10 cellular contexts compared by ENCODE assay signal in genomic region chr2:113116100-113116958, GRCh38. TPM values are rescaled to one million over a fixed set of nuclear protein-coding genes. Genes with fewer than 3 reads are reported as not detected.
A peak's percentile ranks its signal among the peaks of the same experiment; 100 is the strongest.
DNase-seq lines count a peak whose midpoint lies in the region; ATAC-seq and TF ChIP-seq lines count a peak whose summit lies in the region.
"Had no signal": no experiment of that assay in that cellular context is flagged by ENCODE, and none has a peak within 500 bp of the region (broad histone marks: within the 10 kb centered on the region; RNA-seq: fewer than 3 reads in every experiment).

No MANE protein-coding gene starts in this region.

- WGBS in GM23248 (ENCODE audit: low coverage in 1 of 2, low lambda C conversion rate in 2 of 2, missing lambda C conversion rate in 2 of 2), 2 experiments: 91 to 92% methylated on average over 5 to 10 of the region's 10 CpGs
- 58 to 87% methylated on average over 10 of the region's 10 CpGs for WGBS in body of pancreas, 2 donors

- H3K9me2 ChIP-seq in GM23248 (ENCODE audit: insufficient read depth): no peaks in the 10 kb centered on the region

- peak overlapping the region; percentile 31 for H3K4me3 Mint-ChIP-seq in T-helper 2 cell treated with Interferon-gamma antibody and Interleukin-4, amounts not matched to agents 5 μg/mL and 100 μg/mL, for 36 hours

- peaks cover 28% of the 10 kb centered on the region for H3K4me1 Mint-ChIP-seq in T-helper 2 cell treated with Interferon-gamma antibody and Interleukin-4, amounts not matched to agents 5 μg/mL and 100 μg/mL, for 36 hours (ENCODE audit: low read depth)

- ATAC-seq in body of pancreas: no peak

- intact Hi-C loops in body of pancreas (cut with DNase I): no loop called here

- no peaks in the 10 kb centered on the region for H4K20me1 ChIP-seq in GM23248 (ENCODE audit: insufficient read depth)

- in situ Hi-C loops in GM23248 (cut with MboI): loop anchor here (5.0 kb wide), 1 partner anchor 34 kb away; no protein-coding TSS in a partner anchor
- in situ Hi-C loops in brain microvascular endothelial cell (cut with HindIII; ENCODE audit: low pct_ligation_motif_present, low sequenced_read_pairs): no loop called here

- H3K4me3 ChIP-seq in GM06990 (replicated peaks; ENCODE audit: low read depth, low read length): no peak overlapping the region
- no peak overlapping the region for H3K4me3 ChIP-seq in GM23248
- no peak overlapping the region for H3K4me3 ChIP-seq in body of pancreas
- H3K4me3 ChIP-seq in brain microvascular endothelial cell (ENCODE audit: low read depth, low read length): no peak overlapping the region
- H3K4me3 ChIP-seq: colonic mucosa had no signal

- 0 out of 2 replicates have a peak, but pooled peaks cover 11% of the 10 kb centered on the region for H3F3A ChIP-seq in GM23248 (ENCODE audit: insufficient read depth)

- peak overlapping the region; percentile 52 for H3K27ac Mint-ChIP-seq in T-helper 2 cell treated with Interferon-gamma antibody and Interleukin-4, amounts not matched to agents 5 μg/mL and 100 μg/mL, for 36 hours

- no peaks in the 10 kb centered on the region for H3K36me3 Mint-ChIP-seq in T-helper 2 cell treated with Interferon-gamma antibody and Interleukin-4, amounts not matched to agents 5 μg/mL and 100 μg/mL, for 36 hours (ENCODE audit: low read depth)

- no peak overlapping the region for H2AFZ ChIP-seq in GM23248

- no peaks in the 10 kb centered on the region for H3K9me3 Mint-ChIP-seq in T-helper 2 cell treated with Interferon-gamma antibody and Interleukin-4, amounts not matched to agents 5 μg/mL and 100 μg/mL, for 36 hours

- H3K36me3 ChIP-seq in GM06990 (ENCODE audit: control insufficient read depth, insufficient read depth, low read length): no peaks in the 10 kb centered on the region
- no peaks in the 10 kb centered on the region for H3K36me3 ChIP-seq in GM23248 (ENCODE audit: low read depth)
- H3K36me3 ChIP-seq in body of pancreas (replicated peaks in 1 of 2; ENCODE audit: insufficient read depth in 1 of 2, low read depth in 2 of 2): no peaks in the 10 kb centered on the region
- H3K36me3 ChIP-seq in brain microvascular endothelial cell (replicated peaks): no peaks in the 10 kb centered on the region
- H3K36me3 ChIP-seq: colonic mucosa had no signal

- no peak overlapping the region for H3K9ac ChIP-seq in GM23248

- no peak for TF ChIP-seq POLR2A in body of pancreas (IDR thresholded peaks at IDR 0.05)

- DNase-seq in GM06990 (ENCODE audit: extremely low read depth, insufficient read length) (peak; percentile 57), GM23248 (peak; percentile 46), islet precursor cell (peak; percentile 29), body of pancreas (no peak), hippocampal formation (lab: John Stamatoyannopoulos, UW) (no peak), brain microvascular endothelial cell (no peak), AG08395 (ENCODE audit: low spot score) (no peak)
- no peak for DNase-seq in T-helper 2 cell treated with Interferon-gamma antibody and Interleukin-4, amounts not matched to agents 5 μg/mL and 100 μg/mL, for 36 hours (ENCODE audit: low spot score)
- DNase-seq: colonic mucosa, NCI-H524 treated with DMSO at 0.1 percent for 48 hours had no signal

- H3K79me2 ChIP-seq in GM23248 (ENCODE audit: insufficient read depth): no peaks in the 10 kb centered on the region

- H3K4me2 ChIP-seq in GM23248 (ENCODE audit: unreplicated experiment): no peak overlapping the region

- H3K27ac ChIP-seq in GM23248 (no peak overlapping the region), body of pancreas (no peak overlapping the region), brain microvascular endothelial cell (no peak overlapping the region)
- H3K27ac ChIP-seq: colonic mucosa had no signal

- H3K4me1 ChIP-seq in GM23248 (ENCODE audit: insufficient read depth): peaks cover 9% of the 10 kb centered on the region
- no peaks in the 10 kb centered on the region for H3K4me1 ChIP-seq in body of pancreas
- H3K4me1 ChIP-seq: colonic mucosa had no signal

- H3K27me3 Mint-ChIP-seq in T-helper 2 cell treated with Interferon-gamma antibody and Interleukin-4, amounts not matched to agents 5 μg/mL and 100 μg/mL, for 36 hours (ENCODE audit: low read depth): no peaks in the 10 kb centered on the region

- H3K27me3 ChIP-seq in GM06990 (replicated peaks; ENCODE audit: control insufficient read depth, insufficient read depth, low read length): no peaks in the 10 kb centered on the region
- no peaks in the 10 kb centered on the region for H3K27me3 ChIP-seq in GM23248 (replicated peaks; ENCODE audit: insufficient read depth)
- H3K27me3 ChIP-seq in body of pancreas: no peaks in the 10 kb centered on the region
- H3K27me3 ChIP-seq in brain microvascular endothelial cell (replicated peaks): no peaks in the 10 kb centered on the region
- H3K27me3 ChIP-seq: colonic mucosa had no signal

- no peak for TF ChIP-seq CTCF in GM06990 (IDR thresholded peaks at IDR 0.05; ENCODE audit: insufficient read depth, low read length, poor library complexity, severe bottlenecking)
- TF ChIP-seq CTCF in body of pancreas (IDR thresholded peaks at IDR 0.05): no peak
- TF ChIP-seq CTCF in brain microvascular endothelial cell (IDR thresholded peaks at IDR 0.05; ENCODE audit: low read depth, low read length, missing control alignments): no peak

- H3K9me3 ChIP-seq in GM23248 (ENCODE audit: low read depth) (no peaks in the 10 kb centered on the region), body of pancreas (no peaks in the 10 kb centered on the region)
- H3K9me3 ChIP-seq: colonic mucosa had no signal

RNA-seq across cellular contexts. Expression of gene IL1RN, which starts 11.1 kb away (rescaled TPM):
- total RNA-seq in GM23248 (2014; rRNA removed; shearing (Covaris generic)): 2.4 TPM in 1 of 2 replicates, not detected in the other
- 0.14 TPM in 1 of 2 replicates, not detected in the other for polyA plus RNA-seq in GM23248 (2016; fragmentation: Nextera tagmentation; extraction: Ambion mirVana)
- total RNA-seq in body of pancreas: under 1 TPM in 1 of 2 donors, not detected in 1; 0.78 TPM

RNA-seq across cellular contexts. Expression of gene IL1F10, which starts 48.6 kb away (rescaled TPM):
- not detected in 2 replicates for total RNA-seq in GM23248 (2014; rRNA removed; shearing (Covaris generic))
- polyA plus RNA-seq in GM23248 (2016; fragmentation: Nextera tagmentation; extraction: Ambion mirVana): not detected in 2 replicates
- total RNA-seq in body of pancreas: not detected
- total RNA-seq: colonic mucosa had no signal

RNA-seq across cellular contexts. Expression of gene IL36RN, which starts 57.3 kb away (rescaled TPM):
- total RNA-seq in GM23248 (2014; rRNA removed; shearing (Covaris generic)): not detected in 2 replicates
- not detected in 2 replicates for polyA plus RNA-seq in GM23248 (2016; fragmentation: Nextera tagmentation; extraction: Ambion mirVana)
- total RNA-seq in body of pancreas: not detected
- total RNA-seq: colonic mucosa had no signal

RNA-seq across cellular contexts. Expression of gene PSD4, which starts 57.4 kb away (rescaled TPM):
- total RNA-seq in GM23248 (2014; rRNA removed; shearing (Covaris generic)): 2.8 and 6.1 TPM in 2 replicates
- 0.63 and 1.1 TPM in 2 replicates for polyA plus RNA-seq in GM23248 (2016; fragmentation: Nextera tagmentation; extraction: Ambion mirVana)
- total RNA-seq in body of pancreas: 10 to 100 TPM; 40.5 to 83.4 TPM

Comparison
In these comparisons a context has a peak if more than half of its experiments do, and no peak if none do; other contexts are left out.
1. DNase-seq: peak in GM06990 (single experiment), GM23248 (single experiment) and islet precursor cell (single experiment); none in T-helper 2 cell treated with Interferon-gamma antibody and Interleukin-4, amounts not matched to agents 5 μg/mL and 100 μg/mL, for 36 hours (single experiment), body of pancreas (0 of 4), hippocampal formation (0 of 2), brain microvascular endothelial cell (single experiment) and AG08395 (single experiment).